21 cellular contexts compared by ENCODE assay signal in the genomic region with DNA sequence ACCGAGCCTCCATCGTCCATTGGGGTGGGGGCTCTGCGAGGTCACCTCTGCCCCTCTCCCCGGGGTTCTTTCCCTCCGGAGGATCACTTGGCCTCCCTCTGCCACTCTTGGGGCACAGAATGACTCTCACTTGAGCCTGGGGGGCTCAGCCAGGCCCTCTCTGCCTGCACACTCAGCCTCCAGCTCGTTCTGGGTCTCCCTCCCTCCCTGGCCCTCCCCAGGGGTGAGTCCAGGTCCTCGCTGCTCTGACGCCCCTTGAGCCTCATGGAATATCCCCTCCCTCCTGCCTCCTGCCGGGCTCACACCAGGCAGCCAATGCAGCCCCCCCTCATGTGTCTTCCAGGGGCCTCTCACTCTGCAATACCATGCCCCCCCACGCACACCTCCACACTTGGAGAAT. TPM values are rescaled to one million over a fixed set of nuclear protein-coding genes. Genes with fewer than 3 reads are reported as not detected.
A peak's percentile ranks its signal among the peaks of the same experiment; 100 is the strongest.
DNase-seq lines count a peak whose midpoint lies in the region; ATAC-seq and TF ChIP-seq lines count a peak whose summit lies in the region.
"Had no signal": no experiment of that assay in that cellular context is flagged by ENCODE, and none has a peak within 500 bp of the region (broad histone marks: within the 10 kb centered on the region; RNA-seq: fewer than 3 reads in every experiment).

No MANE protein-coding gene starts in this region.

- 64 to 74% (median 70%) methylated on average over 8 to 10 of the region's 10 CpGs for whole genome bisulfite sequencing in stomach, 5 donors

- H3K9me3 ChIP-seq in stomach: no peaks in the 10 kb centered on the region
- H3K9me3 ChIP-seq: BE2C had no signal

- H3K27me3 ChIP-seq in H7 (ENCODE audit: control insufficient read depth, insufficient read depth, low read length) (no peaks in the 10 kb centered on the region), stomach (peaks cover 0 to 65% (median 5%) of the 10 kb centered on the region in 3 donors)
- H3K27me3 ChIP-seq: BLaER1 treated with 17β-estradiol and CSF1 and Interleukin-3, amounts not matched to agents 10 nM and 100 nM had no signal

- no peak for TF ChIP-seq EP300 in stomach (IDR thresholded peaks at IDR 0.05)

- no peak overlapping the region for H3K27ac ChIP-seq in stomach
- H3K27ac ChIP-seq: A549; BLaER1 treated with 17β-estradiol and CSF1 and Interleukin-3, amounts not matched to agents 10 nM and 100 nM had no signal

- no peak for ATAC-seq in GM18870 (IDR thresholded peaks at IDR 0.05; ENCODE audit: unreplicated experiment)
- ATAC-seq: A549, GM12878 had no signal

- H3K4me3 ChIP-seq in H7 (ENCODE audit: insufficient read depth, low read depth, low read length) (no peak overlapping the region), stomach (no peak overlapping the region)
- H3K4me3 ChIP-seq: A549; BLaER1 treated with 17β-estradiol and CSF1 and Interleukin-3, amounts not matched to agents 10 nM and 100 nM; GM12878 had no signal

- TF ChIP-seq CTCF in stomach (IDR thresholded peaks at IDR 0.05): no peak

- TF ChIP-seq POLR2A in stomach (IDR thresholded peaks at IDR 0.05): no peak

- intact Hi-C loops in stomach (cut with DNase I; ENCODE audit: low total_unique reads): no loop called here

- DNase-seq in activated CD8-positive, alpha-beta memory T cell treated with anti-CD3 and anti-CD28 coated beads, Interleukin-2, amount 50 U/mL, for 48 hours: peak; percentile 29
- no peak for DNase-seq in activated CD8-positive, alpha-beta memory T cell treated with anti-CD3 and anti-CD28 coated beads for 24 hours
- peak; percentile 36 for DNase-seq in H7
- DNase-seq in ecto neural progenitor cell (ENCODE audit: low spot score): peak; percentile 41
- DNase-seq in stomach: peak; percentile 23
- no peak for DNase-seq in NCI-H187 treated with DMSO at 0.1 percent for 48 hours (lab: John Stamatoyannopoulos, UW)
- DNase-seq: 8988T; ACHN; AML-193; BE2C; CD8-positive, alpha-beta memory T cell; DMS 273 treated with DMSO at 0.1 percent for 48 hours; DMS79; EL; GDM1; GOT3; HCEC 1CT had no signal

- H3K4me1 ChIP-seq in stomach: no peaks in the 10 kb centered on the region
- H3K4me1 ChIP-seq: A549; BE2C; BLaER1 treated with 17β-estradiol and CSF1 and Interleukin-3, amounts not matched to agents 10 nM and 100 nM had no signal

- no peaks in the 10 kb centered on the region for H3K36me3 ChIP-seq in H7 (replicated peaks; ENCODE audit: control insufficient read depth, insufficient read depth, low read length)
- no peaks in the 10 kb centered on the region for H3K36me3 ChIP-seq in stomach
- H3K36me3 ChIP-seq: BE2C; BLaER1 treated with 17β-estradiol and CSF1 and Interleukin-3, amounts not matched to agents 10 nM and 100 nM had no signal

RNA-seq across cellular contexts. Expression of gene SFSWAP, which starts 17.7 kb away (rescaled TPM):
- total RNA-seq in H7 (2014; rRNA removed; shearing (Covaris generic)): 33.4 and 43.2 TPM in 2 replicates
- total RNA-seq in stomach: 100 to 1,000 TPM in 1 of 5 donors, 10 to 100 TPM in 4; 41.5 to 194 (median 65.9) TPM
- 10 to 100 TPM; 14.8 to 22.0 (median 19.9) TPM for polyA plus RNA-seq in stomach

Comparison
In these comparisons a context has a peak if more than half of its experiments do, and no peak if none do; other contexts are left out.
1. DNase-seq: peak in activated CD8-positive, alpha-beta memory T cell treated with anti-CD3 and anti-CD28 coated beads, Interleukin-2, amount 50 U/mL, for 48 hours (single experiment), H7 (single experiment), ecto neural progenitor cell (single experiment) and stomach (single experiment); none in activated CD8-positive, alpha-beta memory T cell treated with anti-CD3 and anti-CD28 coated beads for 24 hours (single experiment) and NCI-H187 treated with DMSO at 0.1 percent for 48 hours (single experiment).